In the genomic region with DNA sequence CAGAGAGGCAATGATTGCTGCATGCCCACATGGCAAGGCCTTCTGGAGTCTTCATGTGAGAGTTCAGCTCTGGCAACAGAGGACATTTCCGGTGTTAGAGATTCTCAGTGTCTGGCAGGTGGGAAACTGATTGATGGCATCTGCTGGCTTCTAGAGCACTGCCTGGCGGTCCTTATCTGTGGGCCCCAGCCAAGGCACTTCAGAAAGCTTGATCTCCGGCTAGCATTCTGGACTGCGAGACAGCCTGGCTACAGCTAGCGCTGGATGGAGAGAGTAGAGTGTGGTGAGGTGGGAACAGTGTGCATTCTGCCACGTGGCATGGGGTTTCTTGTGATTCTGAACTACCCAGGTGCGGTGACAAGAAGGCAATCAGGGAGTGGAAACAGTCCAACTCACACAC, we compare ENCODE assay signal across 1 cellular context.
TF ChIP-seq lines count a peak whose summit lies in the region.

No MANE protein-coding gene starts in this region.

TF ChIP-seq in K562, 482 proteins besides CTCF, POLR2A, EP300 and RAD21 (continued from another document and continues in another):
- TF ChIP-seq, protein P1, sequence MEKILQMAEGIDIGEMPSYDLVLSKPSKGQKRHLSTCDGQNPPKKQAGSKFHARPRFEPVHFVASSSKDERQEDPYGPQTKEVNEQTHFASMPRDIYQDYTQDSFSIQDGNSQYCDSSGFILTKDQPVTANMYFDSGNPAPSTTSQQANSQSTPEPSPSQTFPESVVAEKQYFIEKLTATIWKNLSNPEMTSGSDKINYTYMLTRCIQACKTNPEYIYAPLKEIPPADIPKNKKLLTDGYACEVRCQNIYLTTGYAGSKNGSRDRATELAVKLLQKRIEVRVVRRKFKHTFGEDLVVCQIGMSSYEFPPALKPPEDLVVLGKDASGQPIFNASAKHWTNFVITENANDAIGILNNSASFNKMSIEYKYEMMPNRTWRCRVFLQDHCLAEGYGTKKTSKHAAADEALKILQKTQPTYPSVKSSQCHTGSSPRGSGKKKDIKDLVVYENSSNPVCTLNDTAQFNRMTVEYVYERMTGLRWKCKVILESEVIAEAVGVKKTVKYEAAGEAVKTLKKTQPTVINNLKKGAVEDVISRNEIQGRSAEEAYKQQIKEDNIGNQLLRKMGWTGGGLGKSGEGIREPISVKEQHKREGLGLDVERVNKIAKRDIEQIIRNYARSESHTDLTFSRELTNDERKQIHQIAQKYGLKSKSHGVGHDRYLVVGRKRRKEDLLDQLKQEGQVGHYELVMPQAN (IDR thresholded peaks at IDR 0.05; ENCODE audit: borderline replicate concordance) = no peak
- no peak for TF ChIP-seq SLC30A9 (CRISPR knock-in tag; IDR thresholded peaks at IDR 0.05)
- no peak for TF ChIP-seq ZNF232 (CRISPR knock-in tag; IDR thresholded peaks at IDR 0.05)
- TF ChIP-seq RUNX1 (IDR thresholded peaks at IDR 0.05; ENCODE audit: low read depth) = no peak
- no peak for TF ChIP-seq KAT7 (CRISPR knock-in tag; IDR thresholded peaks at IDR 0.05; ENCODE audit: borderline replicate concordance)
- TF ChIP-seq RBM39 (optimal IDR thresholded peaks at IDR 0.05; ENCODE audit: low read depth, low read length) = no peak
- TF ChIP-seq, protein P2, sequence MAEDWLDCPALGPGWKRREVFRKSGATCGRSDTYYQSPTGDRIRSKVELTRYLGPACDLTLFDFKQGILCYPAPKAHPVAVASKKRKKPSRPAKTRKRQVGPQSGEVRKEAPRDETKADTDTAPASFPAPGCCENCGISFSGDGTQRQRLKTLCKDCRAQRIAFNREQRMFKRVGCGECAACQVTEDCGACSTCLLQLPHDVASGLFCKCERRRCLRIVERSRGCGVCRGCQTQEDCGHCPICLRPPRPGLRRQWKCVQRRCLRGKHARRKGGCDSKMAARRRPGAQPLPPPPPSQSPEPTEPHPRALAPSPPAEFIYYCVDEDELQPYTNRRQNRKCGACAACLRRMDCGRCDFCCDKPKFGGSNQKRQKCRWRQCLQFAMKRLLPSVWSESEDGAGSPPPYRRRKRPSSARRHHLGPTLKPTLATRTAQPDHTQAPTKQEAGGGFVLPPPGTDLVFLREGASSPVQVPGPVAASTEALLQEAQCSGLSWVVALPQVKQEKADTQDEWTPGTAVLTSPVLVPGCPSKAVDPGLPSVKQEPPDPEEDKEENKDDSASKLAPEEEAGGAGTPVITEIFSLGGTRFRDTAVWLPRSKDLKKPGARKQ (CRISPR knock-in tag; IDR thresholded peaks at IDR 0.05) = no peak
- TF ChIP-seq, protein P3, sequence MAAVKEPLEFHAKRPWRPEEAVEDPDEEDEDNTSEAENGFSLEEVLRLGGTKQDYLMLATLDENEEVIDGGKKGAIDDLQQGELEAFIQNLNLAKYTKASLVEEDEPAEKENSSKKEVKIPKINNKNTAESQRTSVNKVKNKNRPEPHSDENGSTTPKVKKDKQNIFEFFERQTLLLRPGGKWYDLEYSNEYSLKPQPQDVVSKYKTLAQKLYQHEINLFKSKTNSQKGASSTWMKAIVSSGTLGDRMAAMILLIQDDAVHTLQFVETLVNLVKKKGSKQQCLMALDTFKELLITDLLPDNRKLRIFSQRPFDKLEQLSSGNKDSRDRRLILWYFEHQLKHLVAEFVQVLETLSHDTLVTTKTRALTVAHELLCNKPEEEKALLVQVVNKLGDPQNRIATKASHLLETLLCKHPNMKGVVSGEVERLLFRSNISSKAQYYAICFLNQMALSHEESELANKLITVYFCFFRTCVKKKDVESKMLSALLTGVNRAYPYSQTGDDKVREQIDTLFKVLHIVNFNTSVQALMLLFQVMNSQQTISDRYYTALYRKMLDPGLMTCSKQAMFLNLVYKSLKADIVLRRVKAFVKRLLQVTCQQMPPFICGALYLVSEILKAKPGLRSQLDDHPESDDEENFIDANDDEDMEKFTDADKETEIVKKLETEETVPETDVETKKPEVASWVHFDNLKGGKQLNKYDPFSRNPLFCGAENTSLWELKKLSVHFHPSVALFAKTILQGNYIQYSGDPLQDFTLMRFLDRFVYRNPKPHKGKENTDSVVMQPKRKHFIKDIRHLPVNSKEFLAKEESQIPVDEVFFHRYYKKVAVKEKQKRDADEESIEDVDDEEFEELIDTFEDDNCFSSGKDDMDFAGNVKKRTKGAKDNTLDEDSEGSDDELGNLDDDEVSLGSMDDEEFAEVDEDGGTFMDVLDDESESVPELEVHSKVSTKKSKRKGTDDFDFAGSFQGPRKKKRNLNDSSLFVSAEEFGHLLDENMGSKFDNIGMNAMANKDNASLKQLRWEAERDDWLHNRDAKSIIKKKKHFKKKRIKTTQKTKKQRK (IDR thresholded peaks at IDR 0.05; ENCODE audit: borderline replicate concordance, low read depth, low read length) = no peak
- TF ChIP-seq, protein P4, sequence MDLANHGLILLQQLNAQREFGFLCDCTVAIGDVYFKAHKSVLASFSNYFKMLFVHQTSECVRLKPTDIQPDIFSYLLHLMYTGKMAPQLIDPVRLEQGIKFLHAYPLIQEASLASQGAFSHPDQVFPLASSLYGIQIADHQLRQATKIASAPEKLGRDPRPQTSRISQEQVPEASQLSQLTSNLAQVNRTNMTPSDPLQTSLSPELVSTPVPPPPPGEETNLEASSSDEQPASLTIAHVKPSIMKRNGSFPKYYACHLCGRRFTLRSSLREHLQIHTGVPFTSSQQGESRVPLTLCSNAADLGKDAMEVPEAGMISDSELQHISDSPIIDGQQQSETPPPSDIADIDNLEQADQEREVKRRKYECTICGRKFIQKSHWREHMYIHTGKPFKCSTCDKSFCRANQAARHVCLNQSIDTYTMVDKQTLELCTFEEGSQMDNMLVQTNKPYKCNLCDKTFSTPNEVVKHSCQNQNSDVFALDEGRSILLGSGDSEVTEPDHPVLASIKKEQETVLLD (IDR thresholded peaks at IDR 0.05) = no peak
- TF ChIP-seq, protein P5, sequence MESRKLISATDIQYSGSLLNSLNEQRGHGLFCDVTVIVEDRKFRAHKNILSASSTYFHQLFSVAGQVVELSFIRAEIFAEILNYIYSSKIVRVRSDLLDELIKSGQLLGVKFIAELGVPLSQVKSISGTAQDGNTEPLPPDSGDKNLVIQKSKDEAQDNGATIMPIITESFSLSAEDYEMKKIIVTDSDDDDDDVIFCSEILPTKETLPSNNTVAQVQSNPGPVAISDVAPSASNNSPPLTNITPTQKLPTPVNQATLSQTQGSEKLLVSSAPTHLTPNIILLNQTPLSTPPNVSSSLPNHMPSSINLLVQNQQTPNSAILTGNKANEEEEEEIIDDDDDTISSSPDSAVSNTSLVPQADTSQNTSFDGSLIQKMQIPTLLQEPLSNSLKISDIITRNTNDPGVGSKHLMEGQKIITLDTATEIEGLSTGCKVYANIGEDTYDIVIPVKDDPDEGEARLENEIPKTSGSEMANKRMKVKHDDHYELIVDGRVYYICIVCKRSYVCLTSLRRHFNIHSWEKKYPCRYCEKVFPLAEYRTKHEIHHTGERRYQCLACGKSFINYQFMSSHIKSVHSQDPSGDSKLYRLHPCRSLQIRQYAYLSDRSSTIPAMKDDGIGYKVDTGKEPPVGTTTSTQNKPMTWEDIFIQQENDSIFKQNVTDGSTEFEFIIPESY (CRISPR knock-in tag; IDR thresholded peaks at IDR 0.05) = no peak
- TF ChIP-seq PCBP2 (IDR thresholded peaks at IDR 0.05; ENCODE audit: low read depth, low read length, poor library complexity, severe bottlenecking) = no peak
- TF ChIP-seq, protein P6, sequence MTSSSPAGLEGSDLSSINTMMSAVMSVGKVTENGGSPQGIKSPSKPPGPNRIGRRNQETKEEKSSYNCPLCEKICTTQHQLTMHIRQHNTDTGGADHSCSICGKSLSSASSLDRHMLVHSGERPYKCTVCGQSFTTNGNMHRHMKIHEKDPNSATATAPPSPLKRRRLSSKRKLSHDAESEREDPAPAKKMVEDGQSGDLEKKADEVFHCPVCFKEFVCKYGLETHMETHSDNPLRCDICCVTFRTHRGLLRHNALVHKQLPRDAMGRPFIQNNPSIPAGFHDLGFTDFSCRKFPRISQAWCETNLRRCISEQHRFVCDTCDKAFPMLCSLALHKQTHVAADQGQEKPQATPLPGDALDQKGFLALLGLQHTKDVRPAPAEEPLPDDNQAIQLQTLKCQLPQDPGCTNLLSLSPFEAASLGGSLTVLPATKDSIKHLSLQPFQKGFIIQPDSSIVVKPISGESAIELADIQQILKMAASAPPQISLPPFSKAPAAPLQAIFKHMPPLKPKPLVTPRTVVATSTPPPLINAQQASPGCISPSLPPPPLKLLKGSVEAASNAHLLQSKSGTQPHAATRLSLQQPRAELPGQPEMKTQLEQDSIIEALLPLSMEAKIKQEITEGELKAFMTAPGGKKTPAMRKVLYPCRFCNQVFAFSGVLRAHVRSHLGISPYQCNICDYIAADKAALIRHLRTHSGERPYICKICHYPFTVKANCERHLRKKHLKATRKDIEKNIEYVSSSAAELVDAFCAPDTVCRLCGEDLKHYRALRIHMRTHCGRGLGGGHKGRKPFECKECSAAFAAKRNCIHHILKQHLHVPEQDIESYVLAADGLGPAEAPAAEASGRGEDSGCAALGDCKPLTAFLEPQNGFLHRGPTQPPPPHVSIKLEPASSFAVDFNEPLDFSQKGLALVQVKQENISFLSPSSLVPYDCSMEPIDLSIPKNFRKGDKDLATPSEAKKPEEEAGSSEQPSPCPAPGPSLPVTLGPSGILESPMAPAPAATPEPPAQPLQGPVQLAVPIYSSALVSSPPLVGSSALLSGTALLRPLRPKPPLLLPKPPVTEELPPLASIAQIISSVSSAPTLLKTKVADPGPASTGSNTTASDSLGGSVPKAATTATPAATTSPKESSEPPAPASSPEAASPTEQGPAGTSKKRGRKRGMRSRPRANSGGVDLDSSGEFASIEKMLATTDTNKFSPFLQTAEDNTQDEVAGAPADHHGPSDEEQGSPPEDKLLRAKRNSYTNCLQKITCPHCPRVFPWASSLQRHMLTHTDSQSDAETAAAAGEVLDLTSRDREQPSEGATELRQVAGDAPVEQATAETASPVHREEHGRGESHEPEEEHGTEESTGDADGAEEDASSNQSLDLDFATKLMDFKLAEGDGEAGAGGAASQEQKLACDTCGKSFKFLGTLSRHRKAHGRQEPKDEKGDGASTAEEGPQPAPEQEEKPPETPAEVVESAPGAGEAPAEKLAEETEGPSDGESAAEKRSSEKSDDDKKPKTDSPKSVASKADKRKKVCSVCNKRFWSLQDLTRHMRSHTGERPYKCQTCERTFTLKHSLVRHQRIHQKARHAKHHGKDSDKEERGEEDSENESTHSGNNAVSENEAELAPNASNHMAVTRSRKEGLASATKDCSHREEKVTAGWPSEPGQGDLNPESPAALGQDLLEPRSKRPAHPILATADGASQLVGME (CRISPR knock-in tag; IDR thresholded peaks at IDR 0.05) = no peak
- TF ChIP-seq PTBP1 (IDR thresholded peaks at IDR 0.05; ENCODE audit: low read depth, low read length) = no peak
- TF ChIP-seq LEF1 (IDR thresholded peaks at IDR 0.05) = no peak
- TF ChIP-seq MCM3 (IDR thresholded peaks at IDR 0.05) = no peak
- TF ChIP-seq SAFB2 (IDR thresholded peaks at IDR 0.05; ENCODE audit: borderline replicate concordance, low read depth, low read length, severe bottlenecking) = no peak
- TF ChIP-seq DPF2 (IDR thresholded peaks at IDR 0.05) = peak; percentile 77
- TF ChIP-seq, protein P7, sequence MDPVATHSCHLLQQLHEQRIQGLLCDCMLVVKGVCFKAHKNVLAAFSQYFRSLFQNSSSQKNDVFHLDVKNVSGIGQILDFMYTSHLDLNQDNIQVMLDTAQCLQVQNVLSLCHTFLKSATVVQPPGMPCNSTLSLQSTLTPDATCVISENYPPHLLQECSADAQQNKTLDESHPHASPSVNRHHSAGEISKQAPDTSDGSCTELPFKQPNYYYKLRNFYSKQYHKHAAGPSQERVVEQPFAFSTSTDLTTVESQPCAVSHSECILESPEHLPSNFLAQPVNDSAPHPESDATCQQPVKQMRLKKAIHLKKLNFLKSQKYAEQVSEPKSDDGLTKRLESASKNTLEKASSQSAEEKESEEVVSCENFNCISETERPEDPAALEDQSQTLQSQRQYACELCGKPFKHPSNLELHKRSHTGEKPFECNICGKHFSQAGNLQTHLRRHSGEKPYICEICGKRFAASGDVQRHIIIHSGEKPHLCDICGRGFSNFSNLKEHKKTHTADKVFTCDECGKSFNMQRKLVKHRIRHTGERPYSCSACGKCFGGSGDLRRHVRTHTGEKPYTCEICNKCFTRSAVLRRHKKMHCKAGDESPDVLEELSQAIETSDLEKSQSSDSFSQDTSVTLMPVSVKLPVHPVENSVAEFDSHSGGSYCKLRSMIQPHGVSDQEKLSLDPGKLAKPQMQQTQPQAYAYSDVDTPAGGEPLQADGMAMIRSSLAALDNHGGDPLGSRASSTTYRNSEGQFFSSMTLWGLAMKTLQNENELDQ (CRISPR knock-in tag; IDR thresholded peaks at IDR 0.05; ENCODE audit: borderline replicate concordance) = no peak
- no peak for TF ChIP-seq KDM5B (IDR thresholded peaks at IDR 0.05; ENCODE audit: insufficient replicate concordance, low read depth, low read length)
- no peak for TF ChIP-seq ZNF436 (CRISPR knock-in tag; IDR thresholded peaks at IDR 0.05)
- no peak for TF ChIP-seq ELF4 (CRISPR knock-in tag; IDR thresholded peaks at IDR 0.05)
- TF ChIP-seq OTX1 (CRISPR knock-in tag; IDR thresholded peaks at IDR 0.05) = no peak
- TF ChIP-seq ZFP36 (IDR thresholded peaks at IDR 0.05; ENCODE audit: low read depth, low read length, partially characterized antibody) = no peak
- no peak for TF ChIP-seq JUN (IDR thresholded peaks at IDR 0.05; ENCODE audit: borderline replicate concordance, low read depth, low read length)
- no peak for TF ChIP-seq JUN (CRISPR knock-in tag; IDR thresholded peaks at IDR 0.05; ENCODE audit: borderline replicate concordance)
- TF ChIP-seq KLF6 (CRISPR knock-in tag; IDR thresholded peaks at IDR 0.05; ENCODE audit: borderline replicate concordance) = no peak
- TF ChIP-seq ZNF586 (CRISPR knock-in tag; conservative IDR thresholded peaks at IDR 0.05) = no peak
- no peak for TF ChIP-seq NELFE (IDR thresholded peaks at IDR 0.05; ENCODE audit: insufficient read depth, insufficient read length)
- no peak for TF ChIP-seq ZKSCAN8 (CRISPR knock-in tag; IDR thresholded peaks at IDR 0.05)
